ENCODE assay signal across 1 cellular context in the genomic region with DNA sequence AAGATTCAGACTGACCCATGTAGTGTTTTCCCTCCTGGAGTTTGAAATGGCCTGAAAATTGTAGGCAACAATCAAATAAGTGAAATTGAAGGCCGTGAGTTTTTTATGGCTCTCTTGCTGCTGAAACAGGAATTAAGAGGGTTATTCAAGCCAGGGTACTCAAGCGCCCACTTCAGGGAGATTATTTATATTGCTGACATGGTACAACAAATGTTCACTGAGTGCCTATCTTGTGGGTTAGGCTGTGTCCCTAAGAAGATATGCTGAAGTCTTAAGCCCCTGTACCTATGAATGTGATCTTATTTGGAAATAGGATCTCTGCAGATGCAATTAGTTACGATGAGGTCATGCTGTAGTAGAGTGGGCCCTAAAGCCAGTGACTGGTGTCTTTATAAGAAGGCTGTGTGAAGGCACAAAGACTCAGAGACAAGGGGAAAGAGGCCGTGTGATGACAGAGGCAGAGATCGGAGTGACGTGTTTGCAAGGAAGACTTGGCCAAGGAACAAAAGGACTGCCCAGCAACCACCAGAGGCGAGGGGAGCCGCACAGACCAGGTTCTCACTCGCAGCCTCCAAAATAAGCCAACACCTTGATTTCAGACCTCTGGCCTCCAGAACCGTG.
TF ChIP-seq lines count a peak whose summit lies in the region.

No MANE protein-coding gene starts in this region.

TF ChIP-seq in HEK293, 187 proteins besides CTCF, POLR2A, EP300 and RAD21 (continued from another document):
- TF ChIP-seq, protein P1, sequence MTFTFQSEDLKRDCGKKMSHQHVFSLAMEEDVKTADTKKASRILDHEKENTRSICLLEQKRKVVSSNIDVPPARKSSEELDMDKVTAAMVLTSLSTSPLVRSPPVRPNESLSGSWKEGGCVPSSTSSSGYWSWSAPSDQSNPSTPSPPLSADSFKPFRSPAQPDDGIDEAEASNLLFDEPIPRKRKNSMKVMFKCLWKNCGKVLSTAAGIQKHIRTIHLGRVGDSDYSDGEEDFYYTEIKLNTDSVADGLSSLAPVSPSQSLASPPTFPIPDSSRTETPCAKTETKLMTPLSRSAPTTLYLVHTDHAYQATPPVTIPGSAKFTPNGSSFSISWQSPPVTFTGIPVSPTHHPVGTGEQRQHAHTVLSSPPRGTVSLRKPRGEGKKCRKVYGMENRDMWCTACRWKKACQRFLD (tag by site-specific recombination; IDR thresholded peaks at IDR 0.05) = no peak
- TF ChIP-seq ZNF155 (tag by site-specific recombination; IDR thresholded peaks at IDR 0.05) (no peak), ZNF335 (tag by site-specific recombination; conservative IDR thresholded peaks at IDR 0.05) (no peak), ZNF776 (tag by site-specific recombination; IDR thresholded peaks at IDR 0.05; ENCODE audit: borderline replicate concordance) (no peak), ZNF548 (tag by site-specific recombination; IDR thresholded peaks at IDR 0.05) (no peak), ZNF658 (tag by site-specific recombination; IDR thresholded peaks at IDR 0.05) (no peak)
- TF ChIP-seq, protein P2, sequence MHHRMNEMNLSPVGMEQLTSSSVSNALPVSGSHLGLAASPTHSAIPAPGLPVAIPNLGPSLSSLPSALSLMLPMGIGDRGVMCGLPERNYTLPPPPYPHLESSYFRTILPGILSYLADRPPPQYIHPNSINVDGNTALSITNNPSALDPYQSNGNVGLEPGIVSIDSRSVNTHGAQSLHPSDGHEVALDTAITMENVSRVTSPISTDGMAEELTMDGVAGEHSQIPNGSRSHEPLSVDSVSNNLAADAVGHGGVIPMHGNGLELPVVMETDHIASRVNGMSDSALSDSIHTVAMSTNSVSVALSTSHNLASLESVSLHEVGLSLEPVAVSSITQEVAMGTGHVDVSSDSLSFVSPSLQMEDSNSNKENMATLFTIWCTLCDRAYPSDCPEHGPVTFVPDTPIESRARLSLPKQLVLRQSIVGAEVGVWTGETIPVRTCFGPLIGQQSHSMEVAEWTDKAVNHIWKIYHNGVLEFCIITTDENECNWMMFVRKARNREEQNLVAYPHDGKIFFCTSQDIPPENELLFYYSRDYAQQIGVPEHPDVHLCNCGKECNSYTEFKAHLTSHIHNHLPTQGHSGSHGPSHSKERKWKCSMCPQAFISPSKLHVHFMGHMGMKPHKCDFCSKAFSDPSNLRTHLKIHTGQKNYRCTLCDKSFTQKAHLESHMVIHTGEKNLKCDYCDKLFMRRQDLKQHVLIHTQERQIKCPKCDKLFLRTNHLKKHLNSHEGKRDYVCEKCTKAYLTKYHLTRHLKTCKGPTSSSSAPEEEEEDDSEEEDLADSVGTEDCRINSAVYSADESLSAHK (tag by site-specific recombination; IDR thresholded peaks at IDR 0.05) = no peak
- TF ChIP-seq, protein P3, sequence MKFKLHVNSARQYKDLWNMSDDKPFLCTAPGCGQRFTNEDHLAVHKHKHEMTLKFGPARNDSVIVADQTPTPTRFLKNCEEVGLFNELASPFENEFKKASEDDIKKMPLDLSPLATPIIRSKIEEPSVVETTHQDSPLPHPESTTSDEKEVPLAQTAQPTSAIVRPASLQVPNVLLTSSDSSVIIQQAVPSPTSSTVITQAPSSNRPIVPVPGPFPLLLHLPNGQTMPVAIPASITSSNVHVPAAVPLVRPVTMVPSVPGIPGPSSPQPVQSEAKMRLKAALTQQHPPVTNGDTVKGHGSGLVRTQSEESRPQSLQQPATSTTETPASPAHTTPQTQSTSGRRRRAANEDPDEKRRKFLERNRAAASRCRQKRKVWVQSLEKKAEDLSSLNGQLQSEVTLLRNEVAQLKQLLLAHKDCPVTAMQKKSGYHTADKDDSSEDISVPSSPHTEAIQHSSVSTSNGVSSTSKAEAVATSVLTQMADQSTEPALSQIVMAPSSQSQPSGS (tag by site-specific recombination; IDR thresholded peaks at IDR 0.05; ENCODE audit: low read depth) = peak; percentile 81
